Comparison of ENCODE assay signal across 20 cellular contexts in genomic region chr1:18676431-18676830, GRCh38. TPM values are rescaled to one million over a fixed set of nuclear protein-coding genes. Genes with fewer than 3 reads are reported as not detected.
"Had no signal": no experiment of that assay in that cellular context is flagged by ENCODE, and none has a peak within 500 bp of the region (broad histone marks: within the 10 kb centered on the region; RNA-seq: fewer than 3 reads in every experiment).

No MANE protein-coding gene starts in this region.

- H3K9me3 Mint-ChIP-seq: activated CD4-positive, alpha-beta T cell treated with anti-CD3 and anti-CD28 coated beads, Interleukin-2, amount 10 ng/mL, durations not matched to agents 24 days and 14 days; activated naive CD4-positive, alpha-beta T cell treated with anti-CD3 and anti-CD28 coated beads, Interleukin-2, amount 10 ng/mL, durations not matched to agents 7 days and 5 days; activated T-helper 17 cell treated with anti-CD3 and anti-CD28 coated beads, Interleukin-2, amount 50 U/mL, for 72 hours; effector memory CD8-positive, alpha-beta T cell; immature natural killer cell; stimulated activated effector memory CD8-positive, alpha-beta T cell treated with anti-CD3 and anti-CD28 coated beads, Interleukin-12 subunit alpha, Interleukin-12 subunit beta, amount 100 ng/mL, for 72 hours had no signal

- H3K27me3 ChIP-seq: right lobe of liver had no signal

- H3K4me1 Mint-ChIP-seq: activated naive CD4-positive, alpha-beta T cell treated with anti-CD3 and anti-CD28 coated beads, Interleukin-2, amount 10 ng/mL, durations not matched to agents 7 days and 5 days; immature natural killer cell; stimulated activated effector memory CD8-positive, alpha-beta T cell treated with anti-CD3 and anti-CD28 coated beads, Interleukin-12 subunit alpha, Interleukin-12 subunit beta, amount 100 ng/mL, for 72 hours had no signal

- DNase-seq: activated CD4-positive, alpha-beta T cell treated with anti-CD3 and anti-CD28 coated beads, Interleukin-2, amount 10 ng/mL, durations not matched to agents 24 days and 14 days; activated naive CD4-positive, alpha-beta T cell treated with anti-CD3 and anti-CD28 coated beads, Interleukin-2, amount 10 ng/mL, durations not matched to agents 7 days and 5 days; activated T-cell treated with anti-CD3 and anti-CD28 coated beads for 4 hours; adrenal gland; caudate nucleus; cortex of kidney; effector memory CD8-positive, alpha-beta T cell; immature natural killer cell; lower lobe of right lung; midbrain; nucleus accumbens; psoas muscle; right lobe of liver; substantia nigra; T1000; trophoblast cell had no signal

- H3K4me3 Mint-ChIP-seq: activated CD4-positive, alpha-beta T cell treated with anti-CD3 and anti-CD28 coated beads, Interleukin-2, amount 10 ng/mL, durations not matched to agents 24 days and 14 days; activated naive CD4-positive, alpha-beta T cell treated with anti-CD3 and anti-CD28 coated beads, Interleukin-2, amount 10 ng/mL, durations not matched to agents 7 days and 5 days; activated T-helper 17 cell treated with anti-CD3 and anti-CD28 coated beads, Interleukin-2, amount 50 U/mL, for 72 hours; effector memory CD8-positive, alpha-beta T cell; immature natural killer cell; stimulated activated effector memory CD8-positive, alpha-beta T cell treated with anti-CD3 and anti-CD28 coated beads, Interleukin-12 subunit alpha, Interleukin-12 subunit beta, amount 100 ng/mL, for 72 hours had no signal

- H3K27ac Mint-ChIP-seq: activated CD4-positive, alpha-beta T cell treated with anti-CD3 and anti-CD28 coated beads, Interleukin-2, amount 10 ng/mL, durations not matched to agents 24 days and 14 days; activated naive CD4-positive, alpha-beta T cell treated with anti-CD3 and anti-CD28 coated beads, Interleukin-2, amount 10 ng/mL, durations not matched to agents 7 days and 5 days; activated T-helper 17 cell treated with anti-CD3 and anti-CD28 coated beads, Interleukin-2, amount 50 U/mL, for 72 hours; effector memory CD8-positive, alpha-beta T cell; immature natural killer cell; stimulated activated effector memory CD8-positive, alpha-beta T cell treated with anti-CD3 and anti-CD28 coated beads, Interleukin-12 subunit alpha, Interleukin-12 subunit beta, amount 100 ng/mL, for 72 hours had no signal

- H3K9me3 ChIP-seq: adrenal gland, lower lobe of right lung, psoas muscle, right lobe of liver had no signal

- H3K4me1 ChIP-seq: adrenal gland, lower lobe of right lung, psoas muscle, right lobe of liver had no signal

- H3K36me3 Mint-ChIP-seq: activated naive CD4-positive, alpha-beta T cell treated with anti-CD3 and anti-CD28 coated beads, Interleukin-2, amount 10 ng/mL, durations not matched to agents 7 days and 5 days; immature natural killer cell had no signal

- H3K36me3 ChIP-seq: adrenal gland, lower lobe of right lung, right lobe of liver had no signal

- H3K4me3 ChIP-seq: adrenal gland, lower lobe of right lung, psoas muscle, right lobe of liver had no signal

- H3K27ac ChIP-seq: adrenal gland, lower lobe of right lung, psoas muscle, right lobe of liver had no signal

RNA-seq across cellular contexts. Expression of gene PAX7, which starts 45.8 kb away (rescaled TPM):
- total RNA-seq: activated CD4-positive, alpha-beta T cell treated with anti-CD3 and anti-CD28 coated beads, Interleukin-2, amount 10 ng/mL, durations not matched to agents 24 days and 14 days; activated CD8-positive, alpha-beta memory T cell treated with anti-CD3 and anti-CD28 coated beads for 36 hours; activated T-helper 17 cell treated with anti-CD3 and anti-CD28 coated beads, Interleukin-2, amount 50 U/mL, for 72 hours; adrenal gland; epithelial cell of proximal tubule; lower lobe of right lung; right lobe of liver had no signal
